8 cellular contexts compared by ENCODE assay signal in the genomic region with DNA sequence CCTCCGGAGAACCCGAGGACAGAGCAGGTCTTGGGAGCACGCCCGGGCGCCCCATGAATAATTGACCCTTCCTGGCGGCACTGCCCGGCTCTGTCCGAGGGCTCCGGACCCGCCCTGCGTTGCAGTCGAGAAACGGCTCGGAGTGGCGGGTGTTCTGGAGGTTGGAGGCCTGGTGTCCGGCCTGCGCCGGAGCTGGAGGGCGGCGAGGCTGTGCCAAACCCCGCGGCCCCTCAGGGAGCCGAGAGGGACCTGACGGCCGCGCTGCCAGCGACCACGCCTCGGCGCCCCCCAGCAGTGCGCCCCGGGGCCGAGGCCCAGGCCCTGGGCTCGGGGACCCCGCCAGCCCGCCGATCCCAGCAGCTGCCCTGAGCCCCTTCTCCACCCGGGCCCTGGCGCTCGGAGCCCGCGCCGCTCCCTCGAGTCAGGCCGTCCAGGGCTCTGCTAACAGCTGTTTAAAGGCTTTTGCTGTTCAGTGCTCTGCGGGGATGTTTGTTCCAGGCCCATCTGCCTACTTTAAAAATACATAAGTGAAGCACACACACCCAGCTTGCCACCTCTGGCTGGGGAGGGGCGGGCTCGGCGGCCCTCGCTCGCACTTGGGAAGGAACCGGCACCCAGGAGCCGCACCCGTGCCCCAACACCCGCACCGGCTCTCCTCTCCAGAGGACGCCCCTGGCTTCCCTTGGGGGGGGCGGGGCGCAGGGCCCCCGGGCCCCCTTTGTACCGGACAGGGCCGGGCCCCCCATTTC. TPM values are rescaled to one million over a fixed set of nuclear protein-coding genes. Genes with fewer than 3 reads are reported as not detected.
DNase-seq lines count a peak whose midpoint lies in the region; TF ChIP-seq lines count a peak whose summit lies in the region.

No MANE protein-coding gene starts in this region.

- peaks cover 54% of the 10 kb centered on the region for H3K4me1 Mint-ChIP-seq in neural crest cell

- DNase-seq in AG08396 (ENCODE audit: low spot score) (peak; percentile 52), GM19240 (ENCODE audit: insufficient read length, low spot score) (peak; percentile 37), UCSD-AML1 (lab: John Stamatoyannopoulos, UW; ENCODE audit: unreplicated experiment) (peak; percentile 38), fibroblast of mammary gland (ENCODE audit: low read depth) (peak; percentile 26), neural crest cell (ENCODE audit: low read depth, low spot score) (peak; percentile 41), medulla oblongata (ENCODE audit: extremely low spot score) (no peak), midbrain (lab: John Stamatoyannopoulos, UW) (no peak)
- no peak for DNase-seq in stimulated activated CD8-positive, alpha-beta memory T cell treated with anti-CD3 and anti-CD28 coated beads, Interleukin-4, amount 100 ng/mL, for 48 hours

- peak overlapping the region; percentile 68 for H3K4me3 ChIP-seq in fibroblast of mammary gland (ENCODE audit: control insufficient read depth, low read depth, low read length)

- H3K9me3 Mint-ChIP-seq in neural crest cell: no peaks in the 10 kb centered on the region

- H3K4me3 Mint-ChIP-seq in neural crest cell: peak overlapping the region; percentile 90

- H3K27me3 Mint-ChIP-seq in neural crest cell (ENCODE audit: low read depth): no peaks in the 10 kb centered on the region

- H3K36me3 Mint-ChIP-seq in neural crest cell (ENCODE audit: low read depth): no peaks in the 10 kb centered on the region

- H3K27ac Mint-ChIP-seq in neural crest cell (ENCODE audit: unreplicated experiment): peak overlapping the region; percentile 97

- TF ChIP-seq CTCF in fibroblast of mammary gland (conservative IDR thresholded peaks at IDR 0.05; ENCODE audit: control insufficient read depth, insufficient read depth, low read depth, low read length) (no peak), neural crest cell (conservative IDR thresholded peaks at IDR 0.05) (no peak)

RNA-seq across cellular contexts. Expression of a gene that starts 0.8 kb away (rescaled TPM):
- total RNA-seq in neural crest cell: 60.3 and 64.4 TPM in 2 replicates

Comparison
In these comparisons a context has a peak if more than half of its experiments do, and no peak if none do; other contexts are left out.
1. DNase-seq: peak in AG08396 (single experiment), GM19240 (single experiment), UCSD-AML1 (single experiment), fibroblast of mammary gland (single experiment) and neural crest cell (single experiment); none in stimulated activated CD8-positive, alpha-beta memory T cell treated with anti-CD3 and anti-CD28 coated beads, Interleukin-4, amount 100 ng/mL, for 48 hours (single experiment), medulla oblongata (single experiment) and midbrain (single experiment).